Comparison of ENCODE assay signal across 18 cellular contexts in genomic region chr11:116179346-116179850, GRCh38.
DNase-seq lines count a peak whose midpoint lies in the region; ATAC-seq, FAIRE-seq and TF ChIP-seq lines count a peak whose summit lies in the region.
"Had no signal": no experiment of that assay in that cellular context is flagged by ENCODE, and none has a peak within 500 bp of the region (broad histone marks: within the 10 kb centered on the region; RNA-seq: fewer than 3 reads in every experiment).

No MANE protein-coding gene starts in this region.

- no peak overlapping the region for H4K8ac ChIP-seq in H1 (ENCODE audit: extremely low read depth, insufficient read depth, low read length)

- ATAC-seq in Right ventricle myocardium inferior (no peak), GM19351 (IDR thresholded peaks at IDR 0.05; ENCODE audit: unreplicated experiment) (no peak)

- FAIRE-seq in H1 (lab: Jason Lieb, UNC) = no peak

- intact Hi-C loops in cardiac septum (cut with DNase I) = no loop called here
- intact Hi-C loops in Right ventricle myocardium inferior (cut with DNase I) = no loop called here

- H2BK12ac ChIP-seq in H1 (ENCODE audit: low read depth, low read length) = no peak overlapping the region

- TF ChIP-seq RAD21 in H1 (IDR thresholded peaks at IDR 0.05 in 1 of 2, conservative IDR thresholded peaks at IDR 0.05 in 1 of 2; ENCODE audit: low read depth in 2 of 2, low read length in 2 of 2) = no peak; a peak in 1 of 4 replicates

- no peak for TF ChIP-seq EP300 in H1 (IDR thresholded peaks at IDR 0.05; ENCODE audit: borderline replicate concordance in 1 of 2, low read depth in 2 of 2, low read length in 2 of 2)

- H3K9me3 ChIP-seq in H1 (ENCODE audit: insufficient read depth in 2 of 2, low read depth in 1 of 2, low read length in 1 of 2) = no peaks in the 10 kb centered on the region
- H3K9me3 ChIP-seq: BLaER1 treated with 17β-estradiol and CSF1 and Interleukin-3, amounts not matched to agents 10 nM and 100 nM had no signal

- H3K56ac ChIP-seq in H1 (replicated peaks; ENCODE audit: insufficient read length, low read depth, low read length) = no peak overlapping the region

- no peak overlapping the region for H2BK5ac ChIP-seq in H1 (ENCODE audit: low read depth, low read length)

- H2BK15ac ChIP-seq in H1 (ENCODE audit: low read length) = 0 out of 2 replicates have a peak overlapping the region, but pooled peaks have one; percentile 50

- no peak overlapping the region for H3K23ac ChIP-seq in H1 (ENCODE audit: insufficient read length)

- 85% methylated on average over 3 of the region's 3 CpGs; no CpG with 5 or more reads in 1 of the 2 experiments for WGBS in H1 (ENCODE audit: extremely low coverage in 1 of 2, insufficient coverage in 1 of 2, insufficient read length in 1 of 2, insufficient replicate concordance in 2 of 2, low coverage in 1 of 2, low lambda C conversion rate in 2 of 2, missing lambda C conversion rate in 1 of 2), 2 experiments

- peak; percentile 64 for DNase-seq in cardiac septum (ENCODE audit: low spot score)
- DNase-seq in Right ventricle myocardium inferior (ENCODE audit: missing footprints) = no peak
- DNase-seq in H1 (ENCODE audit: low read depth in 1 of 2, low spot score in 2 of 2) = peak in 1 of 2 experiments; percentile 33
- peak; percentile 35 for DNase-seq in mesenteric fat pad (ENCODE audit: low spot score)
- DNase-seq in NCI-H2227 (lab: John Stamatoyannopoulos, UW; ENCODE audit: unreplicated experiment) = no peak
- no peak for DNase-seq in D341Med (ENCODE audit: low spot score)
- DNase-seq in ureter (ENCODE audit: low spot score) = no peak
- DNase-seq: 8988T; AML-193; CD4-positive, CD25-positive, alpha-beta regulatory T cell; DMS 273 treated with DMSO at 0.1 percent for 48 hours; DMS79 treated with DMSO at 0.1 percent for 48 hours; GDM1; GM23248; H7; IMR-90 had no signal

- H4K5ac ChIP-seq in H1 (ENCODE audit: insufficient read length, low read depth, low read length) = no peak overlapping the region

- H3K4me3 ChIP-seq in H1 (ENCODE audit: extremely low read depth in 1 of 4, insufficient read depth in 2 of 4, low read depth in 3 of 4, low read length in 4 of 4) = no peak overlapping the region
- H3K4me3 ChIP-seq: BLaER1 treated with 17β-estradiol and CSF1 and Interleukin-3, amounts not matched to agents 10 nM and 100 nM; GM23248 had no signal

- CTCF ChIA-PET in H1 (lab: Charles Lee; ENCODE audit: partially characterized antibody) = interaction anchor here (0.8 to 2.0 kb wide), 6 partner anchors 10 to 43 kb away, joined by 3 to 16 read pairs (median 4); no protein-coding TSS in a partner anchor

- H4K20me1 ChIP-seq in H1 (replicated peaks in 1 of 2; ENCODE audit: control insufficient read depth in 1 of 2, insufficient read depth in 2 of 2, low read length in 2 of 2) = no peaks in the 10 kb centered on the region
- H4K20me1 ChIP-seq: BLaER1 treated with 17β-estradiol and CSF1 and Interleukin-3, amounts not matched to agents 10 nM and 100 nM had no signal

- H3K14ac ChIP-seq in H1 (ENCODE audit: insufficient read length) = no peak overlapping the region

- H3K4ac ChIP-seq in H1 (replicated peaks; ENCODE audit: insufficient read length, low read depth, low read length) = no peak overlapping the region

- H2BK120ac ChIP-seq in H1 (replicated peaks; ENCODE audit: low read depth, low read length) = no peak overlapping the region

- H3K4me1 ChIP-seq in H1 (replicated peaks in 1 of 4; ENCODE audit: control insufficient read depth in 3 of 4, insufficient read depth in 4 of 4, low read length in 3 of 4) = peaks cover 2 to 18% (median 13%) of the 10 kb centered on the region in 4 experiments

- no peak overlapping the region for H3K27ac ChIP-seq in H1 (ENCODE audit: low read depth, low read length)
- H3K27ac ChIP-seq: BLaER1 treated with 17β-estradiol and CSF1 and Interleukin-3, amounts not matched to agents 10 nM and 100 nM; GM23248 had no signal

- H3K36me3 ChIP-seq in H1 (ENCODE audit: control insufficient read depth in 2 of 4, insufficient read depth in 4 of 4, low read length in 3 of 4) = no peaks in the 10 kb centered on the region
- H3K36me3 ChIP-seq: BLaER1 treated with 17β-estradiol and CSF1 and Interleukin-3, amounts not matched to agents 10 nM and 100 nM had no signal

- no peak overlapping the region for H3K4me2 ChIP-seq in H1 (ENCODE audit: insufficient read depth in 1 of 2, low read depth in 2 of 2, low read length in 2 of 2)
- H3K4me2 ChIP-seq: BLaER1 treated with 17β-estradiol and CSF1 and Interleukin-3, amounts not matched to agents 10 nM and 100 nM had no signal

- H3K79me1 ChIP-seq in H1 (ENCODE audit: low read depth, low read length) = no peaks in the 10 kb centered on the region

- H3K23me2 ChIP-seq in H1 (ENCODE audit: low read depth, low read length) = no peaks in the 10 kb centered on the region; the same call in 1 of the 2 replicates

- no peak overlapping the region for H3K9ac ChIP-seq in H1 (replicated peaks in 1 of 4; ENCODE audit: extremely low read depth in 1 of 4, low read depth in 3 of 4, low read length in 3 of 4)
- H3K9ac ChIP-seq: BLaER1 treated with 17β-estradiol and CSF1 and Interleukin-3, amounts not matched to agents 10 nM and 100 nM; GM23248 had no signal

- no peak overlapping the region for H2AFZ ChIP-seq in H1 (ENCODE audit: low read length)
- H2AFZ ChIP-seq: GM23248 had no signal

- no peaks in the 10 kb centered on the region for H3K27me3 ChIP-seq in H1 (replicated peaks in 1 of 4; ENCODE audit: control insufficient read depth in 3 of 4, extremely low read depth in 1 of 4, insufficient read depth in 3 of 4, low read length in 3 of 4)
- H3K27me3 ChIP-seq: BLaER1 treated with 17β-estradiol and CSF1 and Interleukin-3, amounts not matched to agents 10 nM and 100 nM had no signal

- no peaks in the 10 kb centered on the region for H3K79me2 ChIP-seq in H1 (ENCODE audit: control insufficient read depth in 1 of 2, insufficient read depth in 2 of 2, low read length in 2 of 2)

- TF ChIP-seq CTCF in H1 (IDR thresholded peaks at IDR 0.05; ENCODE audit: control extremely low read depth in 1 of 3, insufficient read depth in 1 of 3, low read depth in 1 of 3, low read length in 3 of 3) = peak in 2 of 3 experiments; percentile 25 to 46; a peak in 3 of 4 replicates

- POLR2A ChIA-PET in H1 (lab: Charles Lee; ENCODE audit: partially characterized antibody) = no interaction called here

- no peak for TF ChIP-seq POLR2A in H1 (IDR thresholded peaks at IDR 0.05; ENCODE audit: control extremely low read depth in 1 of 2, low read depth in 2 of 2, low read length in 2 of 2)

- H2AK5ac ChIP-seq in H1 (ENCODE audit: low read depth, low read length) = no peak overlapping the region

- no peak overlapping the region for H3K18ac ChIP-seq in H1 (ENCODE audit: extremely low read depth, low read length)

- no peak overlapping the region for H2BK20ac ChIP-seq in H1 (ENCODE audit: low read length)

- no peak overlapping the region for H4K91ac ChIP-seq in H1 (replicated peaks; ENCODE audit: insufficient read length, low read length)

TF ChIP-seq in H1, 55 proteins besides CTCF, POLR2A, EP300 and RAD21:
- TF ChIP-seq HDAC6 (IDR thresholded peaks at IDR 0.05; ENCODE audit: low read depth, low read length) (no peak), CHD1 (IDR thresholded peaks at IDR 0.05; ENCODE audit: low read depth, low read length) (no peak), SIN3A (conservative IDR thresholded peaks at IDR 0.05 in 1 of 2, IDR thresholded peaks at IDR 0.05 in 1 of 2; ENCODE audit: low read depth in 1 of 2, low read length in 2 of 2) (no peak), SIRT6 (IDR thresholded peaks at IDR 0.05; ENCODE audit: low read length) (no peak), EZH2 (IDR thresholded peaks at IDR 0.05; ENCODE audit: low read depth, low read length, severe bottlenecking) (no peak), CREB1 (IDR thresholded peaks at IDR 0.05) (no peak), TAF7 (optimal IDR thresholded peaks at IDR 0.05; ENCODE audit: borderline replicate concordance, low read depth, low read length) (no peak)

Comparison
In these comparisons a context has a peak if more than half of its experiments do, and no peak if none do; other contexts are left out.
1. DNase-seq: peak in cardiac septum (single experiment) and mesenteric fat pad (single experiment); none in Right ventricle myocardium inferior (single experiment), NCI-H2227 (single experiment), D341Med (single experiment) and ureter (single experiment).